Comparison of ENCODE assay signal across 13 cellular contexts in the genomic region with DNA sequence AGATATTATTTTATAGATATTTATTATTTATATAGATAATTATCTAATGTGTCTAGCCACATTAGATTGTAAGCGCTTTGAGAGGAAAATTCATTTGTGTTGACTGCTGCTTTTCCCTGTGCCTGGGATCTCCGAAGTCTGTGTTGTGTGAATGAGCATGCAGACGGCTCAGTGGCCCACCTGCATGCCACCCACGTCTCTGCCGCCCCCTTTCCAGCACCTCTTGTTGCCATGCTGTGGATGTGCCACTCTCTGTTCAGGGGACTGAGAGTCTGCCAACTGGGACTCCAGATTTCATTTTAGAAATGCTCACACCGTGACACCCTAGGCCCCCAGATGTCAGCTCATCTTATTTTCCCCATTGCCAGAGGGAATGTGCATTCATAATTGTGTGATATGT.
DNase-seq lines count a peak whose midpoint lies in the region; ATAC-seq and TF ChIP-seq lines count a peak whose summit lies in the region.
"Had no signal": no experiment of that assay in that cellular context is flagged by ENCODE, and none has a peak within 500 bp of the region (broad histone marks: within the 10 kb centered on the region; RNA-seq: fewer than 3 reads in every experiment).

No MANE protein-coding gene starts in this region.

- no peaks in the 10 kb centered on the region for H3K9me3 Mint-ChIP-seq in CD4-positive, CD25-positive, alpha-beta regulatory T cell
- no peaks in the 10 kb centered on the region for H3K9me3 Mint-ChIP-seq in WTC11
- no peaks in the 10 kb centered on the region for H3K9me3 Mint-ChIP-seq in stimulated activated effector memory CD8-positive, alpha-beta T cell treated with anti-CD3 and anti-CD28 coated beads, Interleukin-12 subunit alpha, Interleukin-12 subunit beta, amount 100 ng/mL, for 72 hours
- H3K9me3 Mint-ChIP-seq: CD8-positive, alpha-beta memory T cell had no signal

- POLR2A ChIA-PET in WTC11 (lab: Charles Lee), result no interaction called here

- no peaks in the 10 kb centered on the region for H3K27me3 ChIP-seq in CD4-positive, CD25-positive, alpha-beta regulatory T cell (ENCODE audit: control insufficient read depth, insufficient read depth, low read length)

- no peaks in the 10 kb centered on the region for H3K36me3 ChIP-seq in CD4-positive, CD25-positive, alpha-beta regulatory T cell (ENCODE audit: control insufficient read depth, insufficient read depth, low read length)

- TF ChIP-seq CTCF in WTC11 (IDR thresholded peaks at IDR 0.05), result no peak

- ATAC-seq in CD4-positive, CD25-positive, alpha-beta regulatory T cell (ENCODE audit: low read depth in 2 of 2), result no peak
- no peak for ATAC-seq in WTC11
- no peak for ATAC-seq in stimulated activated effector memory CD8-positive, alpha-beta T cell treated with anti-CD3 and anti-CD28 coated beads, Interleukin-12 subunit alpha, Interleukin-12 subunit beta, amount 100 ng/mL, for 72 hours
- ATAC-seq: PC-3, SK-N-SH treated with all-trans-retinoic acid at 6 μM for 48 hours had no signal

- peak; percentile 24 for DNase-seq in NCI-H2171 treated with DMSO at 0.1 percent for 48 hours (lab: John Stamatoyannopoulos, UW)
- DNase-seq in NCI-H2171 (lab: John Stamatoyannopoulos, UW), result no peak
- no peak for DNase-seq in CD4-positive, CD25-positive, alpha-beta regulatory T cell
- DNase-seq in WTC11 (ENCODE audit: low spot score), result no peak
- DNase-seq in stimulated activated effector memory CD8-positive, alpha-beta T cell treated with anti-CD3 and anti-CD28 coated beads, Interleukin-12 subunit alpha, Interleukin-12 subunit beta, amount 100 ng/mL, for 72 hours (ENCODE audit: low spot score in 2 of 2), result no peak
- no peak for DNase-seq in A172 (ENCODE audit: low spot score)
- no peak for DNase-seq in DMS79 treated with DMSO at 0.1 percent for 48 hours (lab: John Stamatoyannopoulos, UW)
- DNase-seq: CD8-positive, alpha-beta memory T cell; KG1; NCI-H2081; NCI-H774; PC-3 had no signal

- H3K4me3 Mint-ChIP-seq in CD4-positive, CD25-positive, alpha-beta regulatory T cell, result no peak overlapping the region
- no peak overlapping the region for H3K4me3 Mint-ChIP-seq in WTC11
- no peak overlapping the region for H3K4me3 Mint-ChIP-seq in stimulated activated effector memory CD8-positive, alpha-beta T cell treated with anti-CD3 and anti-CD28 coated beads, Interleukin-12 subunit alpha, Interleukin-12 subunit beta, amount 100 ng/mL, for 72 hours
- H3K4me3 Mint-ChIP-seq: CD8-positive, alpha-beta memory T cell had no signal

- no peaks in the 10 kb centered on the region for H3K9me3 ChIP-seq in CD4-positive, CD25-positive, alpha-beta regulatory T cell (ENCODE audit: control insufficient read depth in 2 of 2, low read length in 2 of 2)

- H3K27ac ChIP-seq in CD4-positive, CD25-positive, alpha-beta regulatory T cell (ENCODE audit: insufficient read depth, low read length, poor library complexity, severe bottlenecking), result no peak overlapping the region

- no peak overlapping the region for H3K4me3 ChIP-seq in CD4-positive, CD25-positive, alpha-beta regulatory T cell (ENCODE audit: low read depth, low read length)

- H3K4me1 Mint-ChIP-seq in CD4-positive, CD25-positive, alpha-beta regulatory T cell, result peaks cover 39 to 78% (median 51%) of the 10 kb centered on the region in 4 donors
- peaks cover 90% of the 10 kb centered on the region for H3K4me1 Mint-ChIP-seq in WTC11
- H3K4me1 Mint-ChIP-seq in stimulated activated effector memory CD8-positive, alpha-beta T cell treated with anti-CD3 and anti-CD28 coated beads, Interleukin-12 subunit alpha, Interleukin-12 subunit beta, amount 100 ng/mL, for 72 hours, result peaks cover 79% of the 10 kb centered on the region

- H3K4me1 ChIP-seq in CD4-positive, CD25-positive, alpha-beta regulatory T cell (ENCODE audit: control insufficient read depth, insufficient read depth, low read length, poor library complexity, severe bottlenecking), result peaks cover 10% of the 10 kb centered on the region

- CTCF ChIA-PET in WTC11 (lab: Charles Lee), result no interaction called here

- no peaks in the 10 kb centered on the region for H3K27me3 Mint-ChIP-seq in CD4-positive, CD25-positive, alpha-beta regulatory T cell
- no peaks in the 10 kb centered on the region for H3K27me3 Mint-ChIP-seq in WTC11 (ENCODE audit: low read depth)
- H3K27me3 Mint-ChIP-seq: CD8-positive, alpha-beta memory T cell had no signal

- no peaks in the 10 kb centered on the region for H3K36me3 Mint-ChIP-seq in CD4-positive, CD25-positive, alpha-beta regulatory T cell
- H3K36me3 Mint-ChIP-seq in WTC11, result no peaks in the 10 kb centered on the region
- peaks cover 25% of the 10 kb centered on the region for H3K36me3 Mint-ChIP-seq in stimulated activated effector memory CD8-positive, alpha-beta T cell treated with anti-CD3 and anti-CD28 coated beads, Interleukin-12 subunit alpha, Interleukin-12 subunit beta, amount 100 ng/mL, for 72 hours

- H3K27ac Mint-ChIP-seq in CD4-positive, CD25-positive, alpha-beta regulatory T cell, result peak overlapping the region in 2 of 3 donors; percentile 13 to 27
- H3K27ac Mint-ChIP-seq in WTC11, result no peak overlapping the region; the same call in 1 of the 2 replicates
- peak overlapping the region; percentile 74 for H3K27ac Mint-ChIP-seq in stimulated activated effector memory CD8-positive, alpha-beta T cell treated with anti-CD3 and anti-CD28 coated beads, Interleukin-12 subunit alpha, Interleukin-12 subunit beta, amount 100 ng/mL, for 72 hours

TF ChIP-seq in WTC11, 78 proteins besides CTCF, POLR2A, EP300 and RAD21:
- TF ChIP-seq HMGA2 (CRISPR knock-in tag; IDR thresholded peaks at IDR 0.05) (0 out of 2 replicates have a peak, but pooled peaks have one; percentile 86), GABPB1 (CRISPR knock-in tag; IDR thresholded peaks at IDR 0.05) (no peak)
